ENCODE assay signal across 14 cellular contexts in the genomic region with DNA sequence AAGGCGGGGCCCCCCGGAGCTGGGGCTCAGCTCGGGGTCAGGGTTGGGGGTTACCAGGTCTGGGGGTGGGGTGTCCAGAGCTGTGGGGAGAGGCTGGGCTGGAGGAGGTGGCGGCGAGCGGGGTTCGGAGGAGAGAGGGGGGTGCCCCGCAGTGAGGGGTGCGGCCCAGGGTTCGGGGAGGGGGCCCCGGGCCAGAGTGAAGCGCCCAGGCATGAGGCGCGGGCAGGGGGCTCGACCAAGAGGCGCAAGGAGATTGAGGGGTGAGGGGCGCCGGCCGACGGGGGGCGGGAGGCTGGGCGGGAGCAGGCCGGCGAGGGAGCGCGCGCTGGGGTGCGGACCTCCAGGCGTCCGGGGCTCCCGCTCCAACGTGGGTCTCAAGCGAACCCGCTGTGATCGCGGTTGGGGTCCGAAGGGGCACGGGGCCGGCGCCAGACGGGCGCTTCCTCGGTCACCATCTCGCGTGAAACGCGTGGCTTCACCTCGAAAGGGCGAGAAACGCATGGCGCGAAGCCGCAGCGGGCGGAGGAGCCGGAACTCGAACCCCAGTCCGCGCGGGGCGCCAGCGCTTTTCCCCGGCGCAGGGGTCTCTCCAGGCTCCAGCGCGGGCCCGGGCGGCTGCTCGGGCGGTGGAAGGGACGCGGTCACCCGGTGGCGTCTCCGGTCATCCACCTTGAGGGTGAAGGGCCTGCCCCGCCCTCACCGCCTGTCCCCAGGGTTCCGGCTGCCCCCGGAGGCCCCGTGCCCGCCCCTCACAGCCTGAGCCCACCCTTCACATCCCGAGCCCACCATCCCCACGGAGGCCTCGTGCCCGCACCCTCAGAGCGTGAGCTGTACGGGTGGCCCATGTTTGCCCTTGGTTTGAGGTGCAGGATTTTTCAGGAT. TPM values are rescaled to one million over a fixed set of nuclear protein-coding genes. Genes with fewer than 3 reads are reported as not detected.
A peak's percentile ranks its signal among the peaks of the same experiment; 100 is the strongest.
DNase-seq lines count a peak whose midpoint lies in the region; ATAC-seq, FAIRE-seq and TF ChIP-seq lines count a peak whose summit lies in the region.
"Had no signal": no experiment of that assay in that cellular context is flagged by ENCODE, and none has a peak within 500 bp of the region (broad histone marks: within the 10 kb centered on the region; RNA-seq: fewer than 3 reads in every experiment).

No MANE protein-coding gene starts in this region.

- SMC1A ChIA-PET in GM12878 (lab: Charles Lee; ENCODE audit: uncharacterized antibody, unreplicated experiment) = no interaction called here

- TF ChIP-seq RAD21 in GM12878 (IDR thresholded peaks at IDR 0.05; ENCODE audit: insufficient read depth, low read depth, low read length) = no peak

- POLR2A ChIA-PET in GM12878 (lab: Charles Lee) = no interaction called here

- RAD21 ChIA-PET in GM12878 (lab: Charles Lee; ENCODE audit: unreplicated experiment) = interaction anchor here (1.3 kb wide), 1 partner anchor 124 kb away, joined by 5 read pairs; no protein-coding TSS in a partner anchor

- no peak overlapping the region for H3K27ac Mint-ChIP-seq in stimulated activated naive CD8-positive, alpha-beta T cell treated with anti-CD3 and anti-CD28 coated beads, Interleukin-15, amount 100 ng/mL, for 72 hours
- H3K27ac Mint-ChIP-seq: dendritic cell treated with granulocyte-macrophage colony-stimulating factor and Interleukin-4, amounts not matched to agents 40 ng/mL and 50 ng/mL, for 4 days; HFFc6 had no signal

- no peak overlapping the region for H3K4me3 Mint-ChIP-seq in stimulated activated naive CD8-positive, alpha-beta T cell treated with anti-CD3 and anti-CD28 coated beads, Interleukin-15, amount 100 ng/mL, for 72 hours
- H3K4me3 Mint-ChIP-seq: dendritic cell treated with granulocyte-macrophage colony-stimulating factor and Interleukin-4, amounts not matched to agents 40 ng/mL and 50 ng/mL, for 4 days; HFFc6 had no signal

- no TSS peak for BruUV-seq in GM12878 (replicated peaks; lab: Mats Ljungman, UMichigan)

- peaks cover 32% of the 10 kb centered on the region for H3K4me1 Mint-ChIP-seq in stimulated activated naive CD8-positive, alpha-beta T cell treated with anti-CD3 and anti-CD28 coated beads, Interleukin-15, amount 100 ng/mL, for 72 hours

- H3K27ac ChIP-seq in GM12878 (ENCODE audit: control insufficient read depth, insufficient read depth) = no peak overlapping the region
- no peak overlapping the region for H3K27ac ChIP-seq in urinary bladder (ENCODE audit: low read depth)
- no peak overlapping the region for H3K27ac ChIP-seq in transverse colon

- no peak overlapping the region for H3K9ac ChIP-seq in GM12878 (ENCODE audit: control insufficient read depth, insufficient read depth, low read length)

- in situ Hi-C loops in GM12878 (cut with MboI) = no loop called here
- in situ Hi-C loops in transverse colon (cut with MboI; ENCODE audit: low pct_ligation_motif_present in 1 of 4, low pct_unique_long_range_greater_than_20kb in 1 of 4, low sequenced_read_pairs in 3 of 4) = no loop called here

- 73% methylated on average over 56 of the region's 87 CpGs for WGBS in GM12878 (ENCODE audit: insufficient coverage, insufficient replicate concordance, low lambda C conversion rate, missing lambda C conversion rate)
- 17% methylated on average over 87 of the region's 87 CpGs for WGBS in urinary bladder
- 46 to 55% methylated on average over 10 to 72 of the region's 87 CpGs for whole genome bisulfite sequencing in transverse colon (ENCODE audit: low coverage in 1 of 2), 2 donors

- TF ChIP-seq CTCF in GM12878 (IDR thresholded peaks at IDR 0.05 in 2 of 3, conservative IDR thresholded peaks at IDR 0.05 in 1 of 3; ENCODE audit: control insufficient read depth in 2 of 3, extremely low read depth in 1 of 3, insufficient read depth in 1 of 3, low read depth in 3 of 3, low read length in 3 of 3) (no peak), transverse colon (IDR thresholded peaks at IDR 0.05) (no peak)

- H3K27me3 ChIP-seq in GM12878 (replicated peaks in 1 of 2; ENCODE audit: control insufficient read depth in 2 of 2, insufficient read depth in 2 of 2, low read length in 1 of 2) (no peaks in the 10 kb centered on the region; a peak in 1 of 4 replicates), transverse colon (peaks cover 57% of the 10 kb centered on the region)

- intact Hi-C loops in GM12878 (cut with micrococcal nuclease; ENCODE audit: unreplicated experiment) = no loop called here
- intact Hi-C loops in transverse colon (cut with DNase I; ENCODE audit: low total_unique reads) = no loop called here

- H3K9me3 ChIP-seq in GM12878 (replicated peaks; ENCODE audit: control insufficient read depth, insufficient read depth, low read length) (no peaks in the 10 kb centered on the region; the same call in 2 of the 3 replicates), transverse colon (no peaks in the 10 kb centered on the region)

- peak overlapping the region; percentile 36; the same call in 1 of the 2 replicates for H3K4me3 ChIP-seq in GM12878
- H3K4me3 ChIP-seq in iPS-11a (ENCODE audit: low read depth, low read length) = peak overlapping the region; percentile 58
- H3K4me3 ChIP-seq in urinary bladder (ENCODE audit: low read depth, low read length) = peak overlapping the region; percentile 38
- H3K4me3 ChIP-seq in transverse colon = peak overlapping the region in 1 of 4 donors; percentile 35

- TF ChIP-seq POLR2A in GM12878 (IDR thresholded peaks at IDR 0.05; ENCODE audit: low read depth, low read length) (no peak), transverse colon (IDR thresholded peaks at IDR 0.05) (no peak)

- TF ChIP-seq EP300 in GM12878 (IDR thresholded peaks at IDR 0.05; ENCODE audit: borderline replicate concordance in 1 of 2, control insufficient read depth in 1 of 2, low read depth in 2 of 2, low read length in 2 of 2) (no peak), transverse colon (IDR thresholded peaks at IDR 0.05; ENCODE audit: low read depth) (no peak)

- no peak overlapping the region for H2AFZ ChIP-seq in GM12878 (ENCODE audit: control insufficient read depth, low read depth, low read length)

- H4K20me1 ChIP-seq in GM12878 (ENCODE audit: control insufficient read depth, insufficient read depth) = no peaks in the 10 kb centered on the region

- H3K4me1 ChIP-seq in GM12878 (ENCODE audit: control insufficient read depth, insufficient read depth, low read length) (peaks cover 15% of the 10 kb centered on the region), urinary bladder (ENCODE audit: insufficient read depth) (peaks cover 3% of the 10 kb centered on the region), transverse colon (peaks cover 3 to 29% (median 21%) of the 10 kb centered on the region in 4 donors)

- no peak for DNase-seq in stimulated activated naive CD8-positive, alpha-beta T cell treated with anti-CD3 and anti-CD28 coated beads, Interleukin-15, amount 100 ng/mL, for 72 hours
- no peak for DNase-seq in stimulated activated naive CD8-positive, alpha-beta T cell treated with anti-CD3 and anti-CD28 coated beads, Interleukin-15, Interleukin-2, amounts not matched to agents 100 U/mL and 50 U/mL, for 24 hours
- DNase-seq in GM12878 (ENCODE audit: low read depth, low spot score) (no peak), transverse colon (no peak)
- DNase-seq: activated effector memory CD4-positive, alpha-beta T cell treated with anti-CD3 and anti-CD28 coated beads, Interleukin-2, amount 50 U/mL, for 16 hours; HFFc6; hippocampal formation; naive B cell; small intestine had no signal

- H3K27me3 Mint-ChIP-seq in stimulated activated naive CD8-positive, alpha-beta T cell treated with anti-CD3 and anti-CD28 coated beads, Interleukin-15, amount 100 ng/mL, for 72 hours = peaks cover 46% of the 10 kb centered on the region

- H3K79me2 ChIP-seq in GM12878 (ENCODE audit: control insufficient read depth, insufficient read depth, low read length) = no peaks in the 10 kb centered on the region

- ATAC-seq in stimulated activated naive CD8-positive, alpha-beta T cell treated with anti-CD3 and anti-CD28 coated beads, Interleukin-15, amount 100 ng/mL, for 72 hours = peak; percentile 11
- ATAC-seq in stimulated activated naive CD8-positive, alpha-beta T cell treated with anti-CD3 and anti-CD28 coated beads, Interleukin-15, Interleukin-2, amounts not matched to agents 100 U/mL and 50 U/mL, for 24 hours = no peak
- ATAC-seq in GM12878 (no peak), HG02642 (IDR thresholded peaks at IDR 0.05; ENCODE audit: poor library complexity, unreplicated experiment) (no peak), HG03439 (IDR thresholded peaks at IDR 0.05; ENCODE audit: unreplicated experiment) (no peak)

- H3K4me2 ChIP-seq in GM12878 (ENCODE audit: control insufficient read depth, insufficient read depth) = no peak overlapping the region

- H3K36me3 ChIP-seq in GM12878 (ENCODE audit: control insufficient read depth in 2 of 2, insufficient read depth in 2 of 2, low read length in 1 of 2) (no peaks in the 10 kb centered on the region), urinary bladder (ENCODE audit: insufficient read depth) (no peaks in the 10 kb centered on the region), transverse colon (no peaks in the 10 kb centered on the region)

- H3K9me3 Mint-ChIP-seq in stimulated activated naive CD8-positive, alpha-beta T cell treated with anti-CD3 and anti-CD28 coated beads, Interleukin-15, amount 100 ng/mL, for 72 hours = no peaks in the 10 kb centered on the region
- H3K9me3 Mint-ChIP-seq: dendritic cell treated with granulocyte-macrophage colony-stimulating factor and Interleukin-4, amounts not matched to agents 40 ng/mL and 50 ng/mL, for 4 days; HFFc6; naive B cell had no signal

- no peak for FAIRE-seq in GM12878 (lab: Jason Lieb, UNC)
- FAIRE-seq: small intestine had no signal

- CTCF ChIA-PET in GM12878 (lab: Yijun Ruan, JAX) = no interaction called here

RNA-seq across cellular contexts. Expression of a gene that starts 0.9 kb away (rescaled TPM):
- 55.5 and 58.7 TPM in 2 replicates for total RNA-seq in GM12878 (2013; cell fraction: nucleolus; rRNA removed)
- total RNA-seq in GM12878 (2014; rRNA removed) (22.5 and 23.4 TPM in 2 replicates), GM12878 (2014; rRNA removed; fragmentation: Illumina TruSeq; extraction: Trizol) (13.1 and 13.5 TPM in 2 replicates), GM12878 (2021) (39.6 and 46.9 TPM in 2 replicates), urinary bladder (not detected), transverse colon (1 to 10 TPM in 1 of 4 donors, under 1 TPM in 2, not detected in 1; 0.41 to 5.0 (median 0.79) TPM)
- polyA plus RNA-seq in GM12878 (2011; ENCODE audit: low read depth) = 2.9 TPM
- polyA plus RNA-seq in GM12878 (2011; rRNA removed) (6.1 and 7.4 TPM in 2 replicates), GM12878 (2014; fragmentation: Illumina TruSeq; extraction: Trizol) (16.5 and 17.5 TPM in 2 replicates), GM12878 (2014; fragmentation: Nextera tagmentation; extraction: Ambion mirVana) (1 to 10 TPM in 1 of 2 experiments, under 1 TPM in 1; 0.29 to 1.1 TPM), GM12878 (2014; rRNA removed) (39.7 and 49.2 TPM in 2 replicates), GM12878 (2016; fragmentation: Nextera tagmentation; extraction: Ambion mirVana) (10 to 100 TPM; 17.6 to 19.7 TPM), urinary bladder (1.8 TPM)
- polyA plus RNA-seq in GM12878 (2011; cell fraction: cytosol; rRNA removed) = 5.6 and 10.3 TPM in 2 replicates
- polyA plus RNA-seq in GM12878 (2011; cell fraction: nucleus; rRNA removed) = 210 and 211 TPM in 2 replicates
- polyA plus RNA-seq in GM12878 (2012) = 8.5 and 9.2 TPM in 2 replicates
- 1.2 and 1.4 TPM in 2 replicates for polyA minus RNA-seq in GM12878 (2011; rRNA and poly(A)+ RNA removed)
- polyA minus RNA-seq in GM12878 (2011; cell fraction: cytosol; rRNA and poly(A)+ RNA removed) = 3.2 TPM in 1 of 2 replicates, not detected in the other
- 5.8 and 6.4 TPM in 2 replicates for polyA minus RNA-seq in GM12878 (2011; cell fraction: nucleus; rRNA and poly(A)+ RNA removed)

RNA-seq across cellular contexts. Expression of a gene that starts 15.9 kb away (rescaled TPM):
- total RNA-seq in GM12878 (2013; cell fraction: nucleolus; rRNA removed) = 555 and 566 TPM in 2 replicates
- total RNA-seq in GM12878 (2014; rRNA removed) (7,892 and 9,428 TPM in 2 replicates), GM12878 (2014; rRNA removed; fragmentation: Illumina TruSeq; extraction: Trizol) (2,108 and 2,400 TPM in 2 replicates), GM12878 (2021) (4,034 and 4,132 TPM in 2 replicates), urinary bladder (2,031 TPM), transverse colon (1,000 to 10,000 TPM; 3,190 to 3,814 (median 3,321) TPM)
- 2,666 TPM for polyA plus RNA-seq in GM12878 (2011; ENCODE audit: low read depth)
- polyA plus RNA-seq in GM12878 (2011; rRNA removed) (1,025 and 2,315 TPM in 2 replicates), GM12878 (2014; fragmentation: Illumina TruSeq; extraction: Trizol) (872 and 1,693 TPM in 2 replicates), GM12878 (2014; fragmentation: Nextera tagmentation; extraction: Ambion mirVana) (1,000 to 10,000 TPM in 1 of 2 experiments, 100 to 1,000 TPM in 1; 386 to 1,247 TPM), GM12878 (2014; rRNA removed) (6,764 and 8,907 TPM in 2 replicates), GM12878 (2016; fragmentation: Nextera tagmentation; extraction: Ambion mirVana) (1,000 to 10,000 TPM; 2,572 to 2,650 TPM), urinary bladder (7,650 TPM)
- polyA plus RNA-seq in GM12878 (2011; cell fraction: cytosol; rRNA removed) = 3,460 and 6,315 TPM in 2 replicates
- 1,880 and 1,959 TPM in 2 replicates for polyA plus RNA-seq in GM12878 (2011; cell fraction: nucleus; rRNA removed)
- polyA plus RNA-seq in GM12878 (2012) = 4,925 and 6,484 TPM in 2 replicates
- 392 and 1,069 TPM in 2 replicates for polyA minus RNA-seq in GM12878 (2011; rRNA and poly(A)+ RNA removed)
- 929 and 1,175 TPM in 2 replicates for polyA minus RNA-seq in GM12878 (2011; cell fraction: cytosol; rRNA and poly(A)+ RNA removed)
- polyA minus RNA-seq in GM12878 (2011; cell fraction: nucleus; rRNA and poly(A)+ RNA removed) = 344 and 499 TPM in 2 replicates

RNA-seq across cellular contexts. Expression of a gene that starts 37.0 kb away (rescaled TPM):
- not detected in 2 replicates for total RNA-seq in GM12878 (2013; cell fraction: nucleolus; rRNA removed)
- total RNA-seq in GM12878 (2014; rRNA removed) (not detected in 2 replicates), GM12878 (2014; rRNA removed; fragmentation: Illumina TruSeq; extraction: Trizol) (not detected in 2 replicates), GM12878 (2021) (not detected in 2 replicates), urinary bladder (0.58 TPM), transverse colon (1 to 10 TPM in 3 of 4 donors, not detected in 1; 1.3 to 4.0 (median 1.4) TPM)
- polyA plus RNA-seq in GM12878 (2011; ENCODE audit: low read depth) = not detected
- polyA plus RNA-seq in GM12878 (2011; rRNA removed) (not detected in 2 replicates), GM12878 (2014; fragmentation: Illumina TruSeq; extraction: Trizol) (not detected in 2 replicates), GM12878 (2014; fragmentation: Nextera tagmentation; extraction: Ambion mirVana) (not detected), GM12878 (2014; rRNA removed) (not detected in 2 replicates), GM12878 (2016; fragmentation: Nextera tagmentation; extraction: Ambion mirVana) (not detected), urinary bladder (0.41 TPM)
- polyA plus RNA-seq in GM12878 (2011; cell fraction: cytosol; rRNA removed) = not detected in 2 replicates
- 0.34 and 0.47 TPM in 2 replicates for polyA plus RNA-seq in GM12878 (2011; cell fraction: nucleus; rRNA removed)
- not detected in 2 replicates for polyA plus RNA-seq in GM12878 (2012)
- not detected in 2 replicates for polyA minus RNA-seq in GM12878 (2011; rRNA and poly(A)+ RNA removed)
- polyA minus RNA-seq in GM12878 (2011; cell fraction: cytosol; rRNA and poly(A)+ RNA removed) = not detected in 2 replicates
- not detected in 2 replicates for polyA minus RNA-seq in GM12878 (2011; cell fraction: nucleus; rRNA and poly(A)+ RNA removed)
- total RNA-seq: HFFc6 had no signal
